ENCODE assay signal across 8 cellular contexts in the genomic region with DNA sequence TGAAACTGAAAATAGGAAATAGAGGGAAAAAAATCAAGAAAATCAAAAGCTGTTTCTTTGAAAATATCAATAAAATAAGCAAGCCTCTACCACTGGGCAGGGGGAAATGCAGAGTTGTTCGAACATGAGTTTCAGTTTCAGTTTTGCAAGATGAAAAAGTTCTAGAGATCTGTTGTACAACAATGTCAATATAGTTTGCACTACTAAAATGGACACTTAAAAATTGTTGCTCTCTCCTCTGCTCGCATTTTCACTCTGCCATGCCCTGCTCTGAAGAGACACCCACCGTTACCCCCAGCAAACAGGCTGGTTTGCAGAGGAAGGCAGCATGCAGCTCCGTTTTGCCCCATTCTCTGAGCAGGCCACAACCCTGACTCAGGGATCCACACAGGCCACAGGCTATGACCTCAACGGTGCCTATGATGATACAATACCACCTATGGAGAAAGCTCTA.
DNase-seq lines count a peak whose midpoint lies in the region; ATAC-seq and TF ChIP-seq lines count a peak whose summit lies in the region.

No MANE protein-coding gene starts in this region.

- peaks cover 72% of the 10 kb centered on the region for H3K79me2 ChIP-seq in osteoblast (ENCODE audit: insufficient read depth, low read length)

- H3K4me2 ChIP-seq in BLaER1 treated with 17β-estradiol and CSF1 and Interleukin-3, amounts not matched to agents 10 nM and 100 nM, result peak overlapping the region; percentile 75 to 86 (median 81)
- peak overlapping the region; percentile 46 for H3K4me2 ChIP-seq in osteoblast (ENCODE audit: insufficient read depth, low read length)

- H4K20me1 ChIP-seq in BLaER1 treated with 17β-estradiol and CSF1 and Interleukin-3, amounts not matched to agents 10 nM and 100 nM, result peaks cover under 1 to 90% (median 16%) of the 10 kb centered on the region in 11 experiments; a peak in 11 of 22 replicates
- no peaks in the 10 kb centered on the region for H4K20me1 ChIP-seq in osteoblast (ENCODE audit: insufficient read depth, low read length)

- POLR2A ChIA-PET in Panc1 (lab: Charles Lee), result interaction anchor here (0.6 kb wide), 1 partner anchor 11 kb away, joined by 3 read pairs; no protein-coding TSS in a partner anchor

- in situ Hi-C loops in Panc1 (cut with HindIII; ENCODE audit: low pct_unique_long_range_greater_than_20kb, low sequenced_read_pairs), result no loop called here

- no peak overlapping the region for H2AFZ ChIP-seq in osteoblast (ENCODE audit: low read length)

- H3K27ac ChIP-seq in BLaER1 treated with 17β-estradiol and CSF1 and Interleukin-3, amounts not matched to agents 10 nM and 100 nM, result peak overlapping the region in 8 of 11 experiments; percentile 7 to 54 (median 37); a peak in 11 of 22 replicates
- H3K27ac ChIP-seq in Panc1 (ENCODE audit: low read length), result 0 out of 2 replicates have a peak overlapping the region, but pooled peaks have one; percentile 14
- H3K27ac ChIP-seq in osteoblast (ENCODE audit: low read depth, low read length), result no peak overlapping the region

- CTCF ChIA-PET in Panc1 (lab: Charles Lee), result no interaction called here

- H3K27me3 ChIP-seq in BLaER1 treated with 17β-estradiol and CSF1 and Interleukin-3, amounts not matched to agents 10 nM and 100 nM, result no peaks in the 10 kb centered on the region
- H3K27me3 ChIP-seq in Panc1 (ENCODE audit: control insufficient read depth, insufficient read depth, low read length) (no peaks in the 10 kb centered on the region), osteoblast (ENCODE audit: insufficient read depth, low read length) (no peaks in the 10 kb centered on the region)

- H3K4me3 ChIP-seq in BLaER1 treated with 17β-estradiol and CSF1 and Interleukin-3, amounts not matched to agents 10 nM and 100 nM, result peak overlapping the region; percentile 41 to 64 (median 51)
- H3K4me3 ChIP-seq in Panc1 (ENCODE audit: low read depth in 2 of 2, low read length in 2 of 2), result peak overlapping the region in 1 of 2 experiments; percentile 5; a peak in 1 of 4 replicates
- H3K4me3 ChIP-seq in osteoblast (ENCODE audit: insufficient read depth, low read length), result peak overlapping the region; percentile 23

- no TSS peak for BruUV-seq in Panc1 (replicated peaks; lab: Mats Ljungman, UMichigan)

- peak overlapping the region in 8 of 11 experiments; percentile 18 to 60 (median 44); a peak in 11 of 22 replicates for H3K9ac ChIP-seq in BLaER1 treated with 17β-estradiol and CSF1 and Interleukin-3, amounts not matched to agents 10 nM and 100 nM

- peaks cover 16 to 37% (median 24%) of the 10 kb centered on the region in 11 experiments; a peak in 21 of 22 replicates for H3K9me3 ChIP-seq in BLaER1 treated with 17β-estradiol and CSF1 and Interleukin-3, amounts not matched to agents 10 nM and 100 nM (replicated peaks in 1 of 11)
- H3K9me3 ChIP-seq in Panc1 (ENCODE audit: control insufficient read depth, insufficient read depth, low read depth, low read length) (peaks cover 3% of the 10 kb centered on the region; the same call in 1 of the 2 replicates), osteoblast (ENCODE audit: low read depth, low read length) (peaks cover 2% of the 10 kb centered on the region)

- ATAC-seq in Panc1 (peak; percentile 88), HG02981 (IDR thresholded peaks at IDR 0.05; ENCODE audit: unreplicated experiment) (no peak), GM18907 (IDR thresholded peaks at IDR 0.05; ENCODE audit: unreplicated experiment) (no peak), GM18861 (IDR thresholded peaks at IDR 0.05; ENCODE audit: unreplicated experiment) (no peak)

- TF ChIP-seq CTCF in Panc1 (IDR thresholded peaks at IDR 0.05) (no peak), osteoblast (IDR thresholded peaks at IDR 0.05; ENCODE audit: extremely low read depth, low read depth, low read length) (no peak)

- H3K36me3 ChIP-seq in BLaER1 treated with 17β-estradiol and CSF1 and Interleukin-3, amounts not matched to agents 10 nM and 100 nM, result peaks cover 53 to 92% (median 68%) of the 10 kb centered on the region in 11 experiments
- peaks cover 7% of the 10 kb centered on the region for H3K36me3 ChIP-seq in Panc1 (ENCODE audit: control insufficient read depth, insufficient read depth, low read length)
- H3K36me3 ChIP-seq in osteoblast (ENCODE audit: insufficient read depth, low read length), result peaks cover 21% of the 10 kb centered on the region

- DNase-seq in Panc1 (ENCODE audit: low read depth, low spot score) (no peak), osteoblast (ENCODE audit: insufficient read length, low spot score, missing footprints) (peak; percentile 49), GF-D8 (lab: John Stamatoyannopoulos, UW) (no peak)
- peak; percentile 17 for DNase-seq in activated gamma-delta T cell treated with anti-CD3 and anti-CD28 coated beads, Interleukin-2, amount 50 U/mL, for 16 hours (ENCODE audit: low read depth)

- intact Hi-C loops in Panc1 (cut with micrococcal nuclease; ENCODE audit: unreplicated experiment), result no loop called here

- peaks cover 6 to 28% (median 13%) of the 10 kb centered on the region in 10 experiments for H3K4me1 ChIP-seq in BLaER1 treated with 17β-estradiol and CSF1 and Interleukin-3, amounts not matched to agents 10 nM and 100 nM
- H3K4me1 ChIP-seq in Panc1 (ENCODE audit: control insufficient read depth, insufficient read depth, low read length), result no peaks in the 10 kb centered on the region
- H3K4me1 ChIP-seq in osteoblast (ENCODE audit: insufficient read depth, low read length), result no peaks in the 10 kb centered on the region

Comparison
In these comparisons a context has a peak if more than half of its experiments do, and no peak if none do; other contexts are left out.
1. DNase-seq: peak in activated gamma-delta T cell treated with anti-CD3 and anti-CD28 coated beads, Interleukin-2, amount 50 U/mL, for 16 hours (single experiment) and osteoblast (single experiment); none in Panc1 (single experiment) and GF-D8 (single experiment).